In genomic region chr3:70556056-70556455, GRCh38 we compare ENCODE assay signal across 1 cellular context.
TF ChIP-seq lines count a peak whose summit lies in the region.

No MANE protein-coding gene starts in this region.

TF ChIP-seq in IMR-90, 13 proteins besides CTCF, POLR2A, EP300 and RAD21 (continued from another document):
- TF ChIP-seq ELK1 (IDR thresholded peaks at IDR 0.05; ENCODE audit: borderline replicate concordance, low read depth, low read length) (no peak), SMC3 (IDR thresholded peaks at IDR 0.05; ENCODE audit: low read depth, low read length) (no peak), NFE2L2 (IDR thresholded peaks at IDR 0.05; ENCODE audit: low read depth, low read length) (no peak), CHD1 (IDR thresholded peaks at IDR 0.05; ENCODE audit: low read depth, low read length) (no peak), RFX5 (IDR thresholded peaks at IDR 0.05; ENCODE audit: low read depth, low read length) (no peak)
